In genomic region chr3:129005526-129006303, GRCh38 we compare ENCODE assay signal across 10 cellular contexts. TPM values are rescaled to one million over a fixed set of nuclear protein-coding genes. Genes with fewer than 3 reads are reported as not detected.
DNase-seq lines count a peak whose midpoint lies in the region; ATAC-seq and TF ChIP-seq lines count a peak whose summit lies in the region.
"Had no signal": no experiment of that assay in that cellular context is flagged by ENCODE, and none has a peak within 500 bp of the region (broad histone marks: within the 10 kb centered on the region; RNA-seq: fewer than 3 reads in every experiment).

No MANE protein-coding gene starts in this region.

- intact Hi-C loops in OCI-LY7 (cut with micrococcal nuclease; ENCODE audit: unreplicated experiment) (no loop called here), left ventricle myocardium inferior (cut with micrococcal nuclease) (no loop called here), stomach (cut with DNase I; ENCODE audit: low total_unique reads) (no loop called here)

- no peaks in the 10 kb centered on the region for H3K9me3 Mint-ChIP-seq in activated CD8-positive, alpha-beta memory T cell treated with anti-CD3 and anti-CD28 coated beads, Interleukin-2, amount 10 ng/mL, durations not matched to agents 7 days and 5 days (ENCODE audit: low read depth)
- no peaks in the 10 kb centered on the region for H3K9me3 Mint-ChIP-seq in activated naive CD4-positive, alpha-beta T cell treated with anti-CD3 and anti-CD28 coated beads, Interleukin-2, amount 10 ng/mL, durations not matched to agents 7 days and 5 days
- H3K9me3 Mint-ChIP-seq: stimulated activated naive B cell treated with anti-CD40 and anti-IgM and Interleukin-4, amounts not matched to agents 10 μg/mL and 1 μg/mL and 100 μg/mL, for 72 hours had no signal

- ATAC-seq in activated CD8-positive, alpha-beta memory T cell treated with anti-CD3 and anti-CD28 coated beads, Interleukin-2, amount 10 ng/mL, durations not matched to agents 7 days and 5 days, result peak; percentile 38
- ATAC-seq in GM21723 (IDR thresholded peaks at IDR 0.05; ENCODE audit: unreplicated experiment), result no peak
- ATAC-seq: stimulated activated naive B cell treated with anti-CD40 and anti-IgM and Interleukin-4, amounts not matched to agents 10 μg/mL and 1 μg/mL and 100 μg/mL, for 72 hours had no signal

- BruUV-seq in OCI-LY7 (replicated peaks; lab: Mats Ljungman, UMichigan), result no TSS peak

- H3K4me1 Mint-ChIP-seq in activated CD8-positive, alpha-beta memory T cell treated with anti-CD3 and anti-CD28 coated beads, Interleukin-2, amount 10 ng/mL, durations not matched to agents 7 days and 5 days, result peaks cover 31% of the 10 kb centered on the region
- H3K4me1 Mint-ChIP-seq in activated naive CD4-positive, alpha-beta T cell treated with anti-CD3 and anti-CD28 coated beads, Interleukin-2, amount 10 ng/mL, durations not matched to agents 7 days and 5 days, result peaks cover 40% of the 10 kb centered on the region

- H3K27me3 ChIP-seq in left ventricle myocardium inferior (ENCODE audit: low read depth) (peaks cover 67% of the 10 kb centered on the region), stomach (peaks cover 7 to 36% (median 29%) of the 10 kb centered on the region in 3 donors)

- H3K27ac ChIP-seq in OCI-LY7 (ENCODE audit: low read depth, low read length, poor library complexity, severe bottlenecking), result no peak overlapping the region
- peak overlapping the region; percentile 77 for H3K27ac ChIP-seq in left ventricle myocardium inferior (replicated peaks)
- H3K27ac ChIP-seq in stomach, result peak overlapping the region in 4 of 5 donors; percentile 11 to 62 (median 58)

- TF ChIP-seq POLR2A in stomach (IDR thresholded peaks at IDR 0.05), result no peak

- TF ChIP-seq EP300 in stomach (IDR thresholded peaks at IDR 0.05), result no peak

- H2AFZ ChIP-seq in OCI-LY7 (ENCODE audit: low read length), result peak overlapping the region; percentile 71

- H3K36me3 Mint-ChIP-seq in activated CD8-positive, alpha-beta memory T cell treated with anti-CD3 and anti-CD28 coated beads, Interleukin-2, amount 10 ng/mL, durations not matched to agents 7 days and 5 days, result no peaks in the 10 kb centered on the region
- peaks cover 2% of the 10 kb centered on the region for H3K36me3 Mint-ChIP-seq in activated naive CD4-positive, alpha-beta T cell treated with anti-CD3 and anti-CD28 coated beads, Interleukin-2, amount 10 ng/mL, durations not matched to agents 7 days and 5 days

- TF ChIP-seq CTCF in OCI-LY7 (conservative IDR thresholded peaks at IDR 0.05; ENCODE audit: low read length) (no peak), left ventricle myocardium inferior (IDR thresholded peaks at IDR 0.05; ENCODE audit: borderline replicate concordance) (no peak), stomach (IDR thresholded peaks at IDR 0.05) (no peak)

- CTCF ChIA-PET in activated CD8-positive, alpha-beta memory T cell treated with anti-CD3 and anti-CD28 coated beads, Interleukin-2, amount 10 ng/mL, durations not matched to agents 7 days and 5 days (lab: Charles Lee), result interaction anchor here (0.7 to 7.6 kb wide), 3 partner anchors 11 to 388 kb away, joined by 3 to 66 read pairs (median 4); no protein-coding TSS in a partner anchor
- CTCF ChIA-PET in OCI-LY7 (lab: Charles Lee; ENCODE audit: unreplicated experiment), result no interaction called here
- CTCF ChIA-PET in activated naive CD4-positive, alpha-beta T cell treated with anti-CD3 and anti-CD28 coated beads, Interleukin-2, amount 10 ng/mL, durations not matched to agents 7 days and 5 days (lab: Charles Lee), result interaction anchor here (1.0 to 3.5 kb wide), 3 partner anchors 11 to 21 kb away, joined by 3 to 24 read pairs (median 3); no protein-coding TSS in a partner anchor

- H3K27me3 Mint-ChIP-seq in activated CD8-positive, alpha-beta memory T cell treated with anti-CD3 and anti-CD28 coated beads, Interleukin-2, amount 10 ng/mL, durations not matched to agents 7 days and 5 days, result peaks cover 30% of the 10 kb centered on the region
- peaks cover 71% of the 10 kb centered on the region for H3K27me3 Mint-ChIP-seq in activated naive CD4-positive, alpha-beta T cell treated with anti-CD3 and anti-CD28 coated beads, Interleukin-2, amount 10 ng/mL, durations not matched to agents 7 days and 5 days

- no peaks in the 10 kb centered on the region for H3K9me2 ChIP-seq in OCI-LY7 (ENCODE audit: insufficient read depth, low read length)

- POLR2A ChIA-PET in OCI-LY7 (lab: Charles Lee), result interaction anchor here (1.8 kb wide), 1 partner anchor 12 kb away, joined by 4 read pairs; no protein-coding TSS in a partner anchor

- H3K27ac Mint-ChIP-seq in activated CD8-positive, alpha-beta memory T cell treated with anti-CD3 and anti-CD28 coated beads, Interleukin-2, amount 10 ng/mL, durations not matched to agents 7 days and 5 days, result peak overlapping the region; percentile 65
- H3K27ac Mint-ChIP-seq in activated naive CD4-positive, alpha-beta T cell treated with anti-CD3 and anti-CD28 coated beads, Interleukin-2, amount 10 ng/mL, durations not matched to agents 7 days and 5 days, result no peak overlapping the region
- H3K27ac Mint-ChIP-seq: stimulated activated naive B cell treated with anti-CD40 and anti-IgM and Interleukin-4, amounts not matched to agents 10 μg/mL and 1 μg/mL and 100 μg/mL, for 72 hours had no signal

- no peaks in the 10 kb centered on the region for H3K79me2 ChIP-seq in OCI-LY7 (ENCODE audit: insufficient read depth, low read depth, low read length)

- H3K4me1 ChIP-seq in OCI-LY7 (ENCODE audit: insufficient read depth, low read length, poor library complexity, severe bottlenecking) (peaks cover 15% of the 10 kb centered on the region), left ventricle myocardium inferior (peaks cover 79% of the 10 kb centered on the region), stomach (peaks cover 44 to 72% (median 61%) of the 10 kb centered on the region in 4 donors)

- H3K9me3 ChIP-seq in OCI-LY7 (ENCODE audit: low read length) (no peaks in the 10 kb centered on the region), left ventricle myocardium inferior (replicated peaks) (no peaks in the 10 kb centered on the region), stomach (no peaks in the 10 kb centered on the region)

- WGBS in stomach, 5 donors, result 77 to 88% (median 87%) methylated on average over 4 of the region's 4 CpGs

- H3K4me2 ChIP-seq in OCI-LY7 (ENCODE audit: low read length), result no peak overlapping the region

- no peaks in the 10 kb centered on the region for H3K36me3 ChIP-seq in OCI-LY7 (ENCODE audit: insufficient read depth, low read length)
- H3K36me3 ChIP-seq in left ventricle myocardium inferior, result no peaks in the 10 kb centered on the region
- H3K36me3 ChIP-seq in stomach, result peaks cover 0 to 5% (median 0%) of the 10 kb centered on the region in 4 donors

- no peak overlapping the region for H3K4me3 Mint-ChIP-seq in activated CD8-positive, alpha-beta memory T cell treated with anti-CD3 and anti-CD28 coated beads, Interleukin-2, amount 10 ng/mL, durations not matched to agents 7 days and 5 days
- no peak overlapping the region for H3K4me3 Mint-ChIP-seq in activated naive CD4-positive, alpha-beta T cell treated with anti-CD3 and anti-CD28 coated beads, Interleukin-2, amount 10 ng/mL, durations not matched to agents 7 days and 5 days
- H3K4me3 Mint-ChIP-seq: stimulated activated naive B cell treated with anti-CD40 and anti-IgM and Interleukin-4, amounts not matched to agents 10 μg/mL and 1 μg/mL and 100 μg/mL, for 72 hours had no signal

- H4K20me1 ChIP-seq in OCI-LY7 (ENCODE audit: insufficient read depth, low read length), result no peaks in the 10 kb centered on the region

- no peak for DNase-seq in activated CD8-positive, alpha-beta memory T cell treated with anti-CD3 and anti-CD28 coated beads, Interleukin-2, amount 10 ng/mL, durations not matched to agents 7 days and 5 days
- no peak for DNase-seq in activated CD8-positive, alpha-beta memory T cell treated with anti-CD3 and anti-CD28 coated beads for 24 hours
- DNase-seq in OCI-LY7 (ENCODE audit: low spot score) (peak; percentile 47), left ventricle myocardium inferior (peak; percentile 62), stomach (peak; percentile 63), occipital lobe (lab: John Stamatoyannopoulos, UW) (no peak)
- no peak for DNase-seq in activated naive CD4-positive, alpha-beta T cell treated with anti-CD3 and anti-CD28 coated beads, Interleukin-2, amount 10 ng/mL, durations not matched to agents 7 days and 5 days
- DNase-seq: stimulated activated naive B cell treated with anti-CD40 and anti-IgM and Interleukin-4, amounts not matched to agents 10 μg/mL and 1 μg/mL and 100 μg/mL, for 72 hours had no signal

- H3K4me3 ChIP-seq in OCI-LY7 (ENCODE audit: low read depth, low read length, poor library complexity, severe bottlenecking) (no peak overlapping the region), left ventricle myocardium inferior (peak overlapping the region; percentile 84), stomach (no peak overlapping the region)

RNA-seq across cellular contexts. Expression of gene EFCC1, which starts 4.6 kb away (rescaled TPM):
- under 1 TPM; 0.09 to 0.12 TPM for total RNA-seq in activated CD8-positive, alpha-beta memory T cell treated with anti-CD3 and anti-CD28 coated beads, Interleukin-2, amount 10 ng/mL, durations not matched to agents 7 days and 5 days
- not detected in 2 replicates for total RNA-seq in OCI-LY7 (2014; rRNA removed; shearing (Covaris generic))
- not detected in 2 replicates for total RNA-seq in OCI-LY7 (2022)
- 1.5 TPM for total RNA-seq in left ventricle myocardium inferior
- 10 to 100 TPM in 3 of 5 donors, 1 to 10 TPM in 2; 1.0 to 13.9 (median 10.3) TPM for total RNA-seq in stomach
- polyA plus RNA-seq in stomach, result 10 to 100 TPM in 1 of 3 donors, 1 to 10 TPM in 2; 3.4 to 10.7 (median 8.2) TPM
- total RNA-seq in occipital lobe, result 0.94 TPM
- polyA plus RNA-seq: BJ had no signal

RNA-seq across cellular contexts. Expression of gene CFAP92, which starts 11.8 kb away (rescaled TPM):
- total RNA-seq in activated CD8-positive, alpha-beta memory T cell treated with anti-CD3 and anti-CD28 coated beads, Interleukin-2, amount 10 ng/mL, durations not matched to agents 7 days and 5 days, result under 1 TPM in 1 of 2 experiments, not detected in 1; 0.12 TPM
- 0.66 TPM in 1 of 2 replicates, not detected in the other for total RNA-seq in OCI-LY7 (2014; rRNA removed; shearing (Covaris generic))
- total RNA-seq in OCI-LY7 (2022), result 0.08 and 0.18 TPM in 2 replicates
- 0.25 TPM for total RNA-seq in left ventricle myocardium inferior
- 10 to 100 TPM in 1 of 5 donors, 1 to 10 TPM in 3, under 1 TPM in 1; 0.87 to 13.4 (median 5.2) TPM for total RNA-seq in stomach
- 1 to 10 TPM in 1 of 3 donors, under 1 TPM in 2; 0.50 to 2.7 (median 0.70) TPM for polyA plus RNA-seq in stomach
- 2.2 TPM for total RNA-seq in occipital lobe
- polyA plus RNA-seq: BJ had no signal

RNA-seq across cellular contexts. Expression of gene GP9, which starts 54.9 kb away (rescaled TPM):
- not detected for total RNA-seq in activated CD8-positive, alpha-beta memory T cell treated with anti-CD3 and anti-CD28 coated beads, Interleukin-2, amount 10 ng/mL, durations not matched to agents 7 days and 5 days
- total RNA-seq in OCI-LY7 (2014; rRNA removed; shearing (Covaris generic)), result not detected in 2 replicates
- total RNA-seq in OCI-LY7 (2022), result not detected in 2 replicates
- not detected for total RNA-seq in left ventricle myocardium inferior
- total RNA-seq in stomach, result not detected
- polyA plus RNA-seq in stomach, result not detected
- not detected for total RNA-seq in occipital lobe
- polyA plus RNA-seq: BJ had no signal

Comparison
In these comparisons a context has a peak if more than half of its experiments do, and no peak if none do; other contexts are left out.
1. DNase-seq: peak in OCI-LY7 (single experiment), left ventricle myocardium inferior (single experiment) and stomach (single experiment); none in activated CD8-positive, alpha-beta memory T cell treated with anti-CD3 and anti-CD28 coated beads, Interleukin-2, amount 10 ng/mL, durations not matched to agents 7 days and 5 days (single experiment), activated CD8-positive, alpha-beta memory T cell treated with anti-CD3 and anti-CD28 coated beads for 24 hours (single experiment), activated naive CD4-positive, alpha-beta T cell treated with anti-CD3 and anti-CD28 coated beads, Interleukin-2, amount 10 ng/mL, durations not matched to agents 7 days and 5 days (single experiment) and occipital lobe (single experiment).